ENCODE assay signal across 19 cellular contexts in the genomic region with DNA sequence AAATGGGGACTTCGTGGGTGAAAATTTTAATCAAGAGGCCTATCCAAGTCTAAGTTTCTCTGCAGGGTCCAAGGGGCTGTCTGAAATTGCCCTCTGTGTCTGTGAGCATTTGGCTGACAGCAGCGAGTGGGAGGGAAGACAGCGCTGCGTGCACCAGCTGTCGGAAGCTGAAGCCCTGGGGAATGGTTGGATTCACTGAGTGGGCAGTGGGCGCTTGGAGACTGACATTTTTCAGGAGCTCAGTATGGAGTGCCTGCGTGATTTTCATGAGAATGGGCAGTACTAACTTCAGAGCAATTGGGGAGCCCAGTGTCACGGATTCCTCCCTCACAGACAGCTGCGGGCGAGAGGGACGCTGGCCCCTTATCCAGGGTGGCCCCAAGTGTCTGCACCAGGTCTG.
"Had no signal": no experiment of that assay in that cellular context is flagged by ENCODE, and none has a peak within 500 bp of the region (broad histone marks: within the 10 kb centered on the region; RNA-seq: fewer than 3 reads in every experiment).

No MANE protein-coding gene starts in this region.

- ATAC-seq: activated CD8-positive, alpha-beta T cell treated with anti-CD3 and anti-CD28 coated beads for 36 hours; activated T-helper 17 cell treated with anti-CD3 and anti-CD28 coated beads, Interleukin-2, amount 50 U/mL, for 72 hours; gastroesophageal sphincter; left ventricle myocardium superior; stimulated activated naive CD8-positive, alpha-beta T cell treated with anti-CD3 and anti-CD28 coated beads, Interleukin-15, Interleukin-2, amounts not matched to agents 100 U/mL and 50 U/mL, for 24 hours had no signal

- H3K4me3 Mint-ChIP-seq: activated CD4-positive, alpha-beta T cell treated with anti-CD3 and anti-CD28 coated beads, Interleukin-2, amount 10 ng/mL, durations not matched to agents 24 days and 14 days; activated CD8-positive, alpha-beta T cell treated with anti-CD3 and anti-CD28 coated beads for 36 hours; activated naive CD8-positive, alpha-beta T cell treated with anti-CD3 and anti-CD28 coated beads, Interleukin-2, amount 10 ng/mL, durations not matched to agents 7 days and 5 days; activated T-helper 17 cell treated with anti-CD3 and anti-CD28 coated beads, Interleukin-2, amount 50 U/mL, for 72 hours; naive B cell had no signal

- H3K27ac Mint-ChIP-seq: activated CD4-positive, alpha-beta T cell treated with anti-CD3 and anti-CD28 coated beads, Interleukin-2, amount 10 ng/mL, durations not matched to agents 24 days and 14 days; activated CD8-positive, alpha-beta T cell treated with anti-CD3 and anti-CD28 coated beads for 36 hours; activated naive CD8-positive, alpha-beta T cell treated with anti-CD3 and anti-CD28 coated beads, Interleukin-2, amount 10 ng/mL, durations not matched to agents 7 days and 5 days; activated T-helper 17 cell treated with anti-CD3 and anti-CD28 coated beads, Interleukin-2, amount 50 U/mL, for 72 hours had no signal

- H3K4me1 ChIP-seq: gastroesophageal sphincter, heart right ventricle, tibial artery, uterus had no signal

- H3K9me3 ChIP-seq: gastroesophageal sphincter, heart right ventricle, tibial artery, uterus had no signal

- H3K4me3 ChIP-seq: gastroesophageal sphincter, heart right ventricle, tibial artery, uterus had no signal

- H3K9me3 Mint-ChIP-seq: activated CD4-positive, alpha-beta T cell treated with anti-CD3 and anti-CD28 coated beads, Interleukin-2, amount 10 ng/mL, durations not matched to agents 24 days and 14 days; activated CD8-positive, alpha-beta T cell treated with anti-CD3 and anti-CD28 coated beads for 36 hours; activated naive CD8-positive, alpha-beta T cell treated with anti-CD3 and anti-CD28 coated beads, Interleukin-2, amount 10 ng/mL, durations not matched to agents 7 days and 5 days; activated T-helper 17 cell treated with anti-CD3 and anti-CD28 coated beads, Interleukin-2, amount 50 U/mL, for 72 hours had no signal

- H3K36me3 Mint-ChIP-seq: activated naive CD8-positive, alpha-beta T cell treated with anti-CD3 and anti-CD28 coated beads, Interleukin-2, amount 10 ng/mL, durations not matched to agents 7 days and 5 days; naive B cell had no signal

- H3K4me1 Mint-ChIP-seq: activated CD4-positive, alpha-beta T cell treated with anti-CD3 and anti-CD28 coated beads, Interleukin-2, amount 10 ng/mL, durations not matched to agents 24 days and 14 days; activated naive CD8-positive, alpha-beta T cell treated with anti-CD3 and anti-CD28 coated beads, Interleukin-2, amount 10 ng/mL, durations not matched to agents 7 days and 5 days; activated T-helper 17 cell treated with anti-CD3 and anti-CD28 coated beads, Interleukin-2, amount 50 U/mL, for 72 hours; naive B cell had no signal

- H3K27ac ChIP-seq: gastroesophageal sphincter, heart right ventricle, tibial artery, uterus had no signal

- H3K36me3 ChIP-seq: gastroesophageal sphincter, heart right ventricle, tibial artery, uterus had no signal

- DNase-seq: activated CD4-positive, alpha-beta T cell treated with anti-CD3 and anti-CD28 coated beads, Interleukin-2, amount 10 ng/mL, durations not matched to agents 24 days and 14 days; activated CD8-positive, alpha-beta T cell treated with anti-CD3 and anti-CD28 coated beads for 36 hours; activated naive CD4-positive, alpha-beta T cell treated with Interleukin-2 at 50 U/mL for 16 hours; activated naive CD8-positive, alpha-beta T cell treated with anti-CD3 and anti-CD28 coated beads, Interleukin-2, amount 10 ng/mL, durations not matched to agents 7 days and 5 days; activated T-cell treated with anti-CD3 and anti-CD28 coated beads, Interleukin-2, amount 50 U/mL, for 1 hour; dorsolateral prefrontal cortex; erythroblast; heart right ventricle; kidney glomerular epithelial cell; left ventricle myocardium superior; naive B cell; stimulated activated CD4-positive, alpha-beta T cell treated with anti-CD3 and anti-CD28 coated beads, Interleukin-2, amount 100 ng/mL, for 24 hours; stimulated activated naive CD8-positive, alpha-beta T cell treated with anti-CD3 and anti-CD28 coated beads, Interleukin-15, Interleukin-2, amounts not matched to agents 100 U/mL and 50 U/mL, for 24 hours; substantia nigra; T1000; tibial artery; uterus had no signal
